Comparison of ENCODE assay signal across 1 cellular context in genomic region chr17:27332485-27333409, GRCh38.
TF ChIP-seq lines count a peak whose summit lies in the region.

No MANE protein-coding gene starts in this region.

TF ChIP-seq in HepG2, 621 proteins besides CTCF, POLR2A, EP300 and RAD21 (continued from another document and continues in another):
- TF ChIP-seq ZBTB44 (CRISPR knock-in tag; IDR thresholded peaks at IDR 0.05), result no peak
- TF ChIP-seq AHDC1 (CRISPR knock-in tag; IDR thresholded peaks at IDR 0.05; ENCODE audit: borderline replicate concordance), result 0 out of 2 replicates have a peak, but pooled peaks have one; percentile 35
- peak; percentile 26; the same call in 1 of the 2 replicates for TF ChIP-seq TGIF2 (CRISPR knock-in tag; IDR thresholded peaks at IDR 0.05)
- TF ChIP-seq SSRP1 (CRISPR knock-in tag; IDR thresholded peaks at IDR 0.05), result no peak
- peak; percentile 77 for TF ChIP-seq MLX (CRISPR knock-in tag; IDR thresholded peaks at IDR 0.05)
- no peak for TF ChIP-seq ZNF652 (CRISPR knock-in tag; IDR thresholded peaks at IDR 0.05; ENCODE audit: borderline replicate concordance, low read depth)
- TF ChIP-seq ZFP91 (CRISPR knock-in tag; IDR thresholded peaks at IDR 0.05; ENCODE audit: borderline replicate concordance), result peak; percentile 94; the same call in 1 of the 2 replicates
- TF ChIP-seq ZNF691 (CRISPR knock-in tag; IDR thresholded peaks at IDR 0.05; ENCODE audit: borderline replicate concordance, low read depth), result peak; percentile 84
- peak; percentile 78; the same call in 1 of the 2 replicates for TF ChIP-seq IKZF5 (CRISPR knock-in tag; IDR thresholded peaks at IDR 0.05)
- no peak for TF ChIP-seq ZBTB14 (CRISPR knock-in tag; IDR thresholded peaks at IDR 0.05)
- peak; percentile 20; the same call in 1 of the 2 replicates for TF ChIP-seq TRIM24 (CRISPR knock-in tag; IDR thresholded peaks at IDR 0.05)
- peak; percentile 38 for TF ChIP-seq DPF2 (CRISPR knock-in tag; IDR thresholded peaks at IDR 0.05; ENCODE audit: borderline replicate concordance, low read depth)
- peak; percentile 25 for TF ChIP-seq IKZF4 (CRISPR knock-in tag; IDR thresholded peaks at IDR 0.05; ENCODE audit: borderline replicate concordance, low read depth, not compliant biosample characterization)
- TF ChIP-seq ZNF10 (CRISPR knock-in tag; IDR thresholded peaks at IDR 0.05; ENCODE audit: borderline replicate concordance, low read depth), result no peak
- TF ChIP-seq CCAR2 (optimal IDR thresholded peaks at IDR 0.05; ENCODE audit: low read depth, low read length), result no peak
- TF ChIP-seq ZNF326 (CRISPR knock-in tag; IDR thresholded peaks at IDR 0.05; ENCODE audit: borderline replicate concordance), result no peak
- TF ChIP-seq SMAD9 (CRISPR knock-in tag; IDR thresholded peaks at IDR 0.05), result no peak; the same call in 1 of the 2 replicates
- TF ChIP-seq RXRA (CRISPR knock-in tag; IDR thresholded peaks at IDR 0.05), result peak; percentile 98
- peak; percentile 56; the same call in 1 of the 2 replicates for TF ChIP-seq RFXAP (CRISPR knock-in tag; IDR thresholded peaks at IDR 0.05; ENCODE audit: borderline replicate concordance)
- TF ChIP-seq ZFX (CRISPR knock-in tag; IDR thresholded peaks at IDR 0.05; ENCODE audit: low read depth), result peak; percentile 87; the same call in 1 of the 2 replicates
- TF ChIP-seq SOX5 (CRISPR knock-in tag; IDR thresholded peaks at IDR 0.05; ENCODE audit: borderline replicate concordance), result peak; percentile 69
- 0 out of 2 replicates have a peak, but pooled peaks have one; percentile 38 for TF ChIP-seq PHF20 (CRISPR knock-in tag; IDR thresholded peaks at IDR 0.05)
- no peak for TF ChIP-seq ATF5 (CRISPR knock-in tag; IDR thresholded peaks at IDR 0.05; ENCODE audit: low read depth)
- peak; percentile 49; the same call in 1 of the 2 replicates for TF ChIP-seq ZNF274 (CRISPR knock-in tag; IDR thresholded peaks at IDR 0.05)
- peak; percentile 74 for TF ChIP-seq ERF (CRISPR knock-in tag; IDR thresholded peaks at IDR 0.05)
- no peak for TF ChIP-seq LCORL (IDR thresholded peaks at IDR 0.05)
- peak; percentile 84 for TF ChIP-seq LCORL (CRISPR knock-in tag; IDR thresholded peaks at IDR 0.05)
- peak; percentile 92 for TF ChIP-seq SKIL (CRISPR knock-in tag; IDR thresholded peaks at IDR 0.05; ENCODE audit: borderline replicate concordance)
- TF ChIP-seq SIX1 (CRISPR knock-in tag; IDR thresholded peaks at IDR 0.05; ENCODE audit: borderline replicate concordance), result peak; percentile 50; the same call in 1 of the 2 replicates
- TF ChIP-seq MTERF4 (CRISPR knock-in tag; IDR thresholded peaks at IDR 0.05), result no peak
- TF ChIP-seq HNRNPLL (IDR thresholded peaks at IDR 0.05; ENCODE audit: low read depth, low read length, poor library complexity, severe bottlenecking), result peak; percentile 85
- TF ChIP-seq ELF3 (CRISPR knock-in tag; IDR thresholded peaks at IDR 0.05), result peak; percentile 62; the same call in 1 of the 2 replicates
- TF ChIP-seq ARID5B (CRISPR knock-in tag; IDR thresholded peaks at IDR 0.05), result peak; percentile 83
